24 cellular contexts compared by ENCODE assay signal in the genomic region with DNA sequence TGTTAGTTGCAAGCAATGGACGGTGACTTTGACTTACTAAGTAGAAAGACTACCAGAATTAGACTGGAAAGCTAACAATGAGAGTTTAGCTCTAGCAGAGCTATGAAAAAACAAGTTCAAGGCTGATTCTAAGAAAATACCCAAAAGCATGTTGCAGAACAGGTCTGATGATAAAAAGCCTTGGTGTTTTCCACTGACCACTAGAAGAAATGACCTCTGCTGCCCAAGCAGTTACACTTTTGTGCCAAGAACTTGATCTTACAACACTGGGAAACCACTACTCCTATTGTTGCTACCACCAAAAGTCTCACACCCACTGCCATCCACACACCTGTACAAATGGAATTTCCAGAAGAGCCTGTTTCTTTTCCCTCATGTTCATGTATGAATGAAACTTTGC.
"Had no signal": no experiment of that assay in that cellular context is flagged by ENCODE, and none has a peak within 500 bp of the region (broad histone marks: within the 10 kb centered on the region; RNA-seq: fewer than 3 reads in every experiment).

No MANE protein-coding gene starts in this region.

- H3K4me1 Mint-ChIP-seq: immature natural killer cell had no signal

- H3K27ac Mint-ChIP-seq: dendritic cell treated with granulocyte-macrophage colony-stimulating factor and Interleukin-4, amounts not matched to agents 40 ng/mL and 50 ng/mL, for 4 days; immature natural killer cell; memory B cell; naive thymus-derived CD4-positive, alpha-beta T cell had no signal

- H3K4me1 ChIP-seq: colonic mucosa, esophagus muscularis mucosa, foreskin keratinocyte, gastroesophageal sphincter, heart left ventricle, left ventricle myocardium inferior had no signal

- H2AFZ ChIP-seq: hepatocyte had no signal

- H3K9me3 ChIP-seq: colonic mucosa, esophagus muscularis mucosa, gastroesophageal sphincter, left ventricle myocardium inferior, lower lobe of right lung had no signal

- FAIRE-seq: endothelial cell of umbilical vein, frontal cortex, kidney had no signal

- H3K79me2 ChIP-seq: hepatocyte had no signal

- H3K27me3 Mint-ChIP-seq: dendritic cell treated with granulocyte-macrophage colony-stimulating factor and Interleukin-4, amounts not matched to agents 40 ng/mL and 50 ng/mL, for 4 days had no signal

- H3K36me3 ChIP-seq: colonic mucosa, esophagus muscularis mucosa, gastroesophageal sphincter, heart left ventricle, left ventricle myocardium inferior, lower lobe of right lung had no signal

- ATAC-seq: foreskin keratinocyte; gastroesophageal sphincter; heart left ventricle; left colon; left lobe of liver; lower lobe of right lung; naive thymus-derived CD4-positive, alpha-beta T cell had no signal

- H3K4me3 ChIP-seq: colonic mucosa, esophagus muscularis mucosa, gastroesophageal sphincter, heart left ventricle, hepatocyte, left ventricle myocardium inferior, lower lobe of right lung had no signal

- H3K4me3 Mint-ChIP-seq: dendritic cell treated with granulocyte-macrophage colony-stimulating factor and Interleukin-4, amounts not matched to agents 40 ng/mL and 50 ng/mL, for 4 days; immature natural killer cell; memory B cell; naive thymus-derived CD4-positive, alpha-beta T cell had no signal

- DNase-seq: colonic mucosa; cortex of kidney; effector memory CD4-positive, alpha-beta T cell; foreskin keratinocyte; heart left ventricle; hypothalamus; immature natural killer cell; islet precursor cell; kidney; kidney glomerular epithelial cell; left colon; left ventricle myocardium inferior; lower lobe of right lung; mesendoderm; midbrain; naive thymus-derived CD4-positive, alpha-beta T cell had no signal

- H3K27ac ChIP-seq: colonic mucosa, esophagus muscularis mucosa, foreskin keratinocyte, gastroesophageal sphincter, heart left ventricle, hepatocyte, left ventricle myocardium inferior, lower lobe of right lung had no signal

- H3K36me3 Mint-ChIP-seq: immature natural killer cell, memory B cell had no signal

- H3K4me2 ChIP-seq: hepatocyte had no signal

- H3K9me3 Mint-ChIP-seq: immature natural killer cell had no signal

- H3K27me3 ChIP-seq: colonic mucosa, esophagus muscularis mucosa, foreskin keratinocyte, gastroesophageal sphincter, heart left ventricle, hepatocyte had no signal
